In the genomic region with DNA sequence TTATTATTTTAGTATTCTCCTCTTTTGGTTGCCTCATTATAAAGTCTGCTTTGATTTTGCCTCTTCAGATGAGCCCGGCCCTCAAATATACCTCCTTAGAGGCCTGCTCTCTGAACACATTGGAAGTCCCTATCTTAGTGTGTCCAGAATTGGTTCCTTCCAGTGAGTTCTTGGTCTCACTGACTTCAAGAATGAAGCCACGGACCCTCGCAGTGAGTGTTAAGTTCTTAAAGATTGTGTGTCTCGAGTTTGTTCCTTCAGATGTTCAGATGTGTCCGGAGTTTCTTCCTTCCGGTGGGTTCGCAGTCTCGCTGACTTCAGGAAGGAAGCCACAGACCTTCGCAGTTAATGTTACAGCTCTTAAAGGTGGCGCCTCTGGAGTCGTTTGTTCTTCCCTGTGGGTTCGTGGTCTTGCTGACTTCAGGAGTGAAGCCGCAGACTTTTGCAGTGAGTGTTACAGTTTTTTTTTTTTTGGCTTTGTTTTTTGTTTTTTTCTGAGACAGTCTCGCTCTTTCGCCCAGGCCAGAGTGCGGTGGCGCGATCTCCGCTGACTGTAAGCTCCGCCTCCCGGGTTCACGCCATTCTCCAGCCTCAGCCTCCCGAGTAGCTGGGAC, we compare ENCODE assay signal across 13 cellular contexts. TPM values are rescaled to one million over a fixed set of nuclear protein-coding genes. Genes with fewer than 3 reads are reported as not detected.
A peak's percentile ranks its signal among the peaks of the same experiment; 100 is the strongest.
DNase-seq lines count a peak whose midpoint lies in the region; ATAC-seq and TF ChIP-seq lines count a peak whose summit lies in the region.
"Had no signal": no experiment of that assay in that cellular context is flagged by ENCODE, and none has a peak within 500 bp of the region (broad histone marks: within the 10 kb centered on the region; RNA-seq: fewer than 3 reads in every experiment).

No MANE protein-coding gene starts in this region.

- ATAC-seq in activated B cell treated with CpG ODN at 0.5 μM for 24 hours (ENCODE audit: low read depth) (no peak), left ventricle myocardium superior (no peak)
- ATAC-seq: left cardiac atrium had no signal

- TF ChIP-seq CTCF in activated B cell treated with CpG ODN at 0.5 μM for 24 hours (IDR thresholded peaks at IDR 0.05): no peak

- peaks cover 20% of the 10 kb centered on the region for H3K27me3 Mint-ChIP-seq in activated B cell treated with CpG ODN at 0.5 μM for 24 hours

- peak overlapping the region; percentile 80 for H3K4me3 Mint-ChIP-seq in activated B cell treated with CpG ODN at 0.5 μM for 24 hours

- intact Hi-C loops in activated B cell treated with CpG ODN at 0.5 μM for 24 hours (cut with micrococcal nuclease): no loop called here
- intact Hi-C loops in left ventricle myocardium superior (cut with micrococcal nuclease): no loop called here

- no peak overlapping the region for H3K27ac Mint-ChIP-seq in activated B cell treated with CpG ODN at 0.5 μM for 24 hours

- CTCF ChIA-PET in activated B cell treated with CpG ODN at 0.5 μM for 24 hours (lab: Charles Lee): interaction anchor here (1.1 kb wide), 1 partner anchor 38 kb away, joined by 3 read pairs; no protein-coding TSS in a partner anchor

- DNase-seq in CMK (ENCODE audit: low read depth): peak; percentile 20
- no peak for DNase-seq in activated B cell treated with CpG ODN at 0.5 μM for 24 hours
- DNase-seq in activated gamma-delta T cell treated with anti-CD3 and anti-CD28 coated beads, Interleukin-2, amount 50 U/mL, for 16 hours (ENCODE audit: low read depth): peak; percentile 25
- DNase-seq in stimulated activated CD4-positive, alpha-beta T cell treated with anti-CD3 and anti-CD28 coated beads, Interleukin-1b, Interleukin-23, amount 100 ng/mL, for 48 hours: peak; percentile 10
- DNase-seq in left ventricle myocardium superior: no peak
- no peak for DNase-seq in kidney glomerular epithelial cell (lab: John Stamatoyannopoulos, UW)
- DNase-seq in NCI-H2171 (lab: John Stamatoyannopoulos, UW): no peak
- DNase-seq in kidney tubule cell (ENCODE audit: low spot score): no peak
- DNase-seq: C1 segment of cervical spinal cord, left cardiac atrium, NCI-H187, uterus had no signal

- H3K4me1 Mint-ChIP-seq in activated B cell treated with CpG ODN at 0.5 μM for 24 hours: peaks cover 15% of the 10 kb centered on the region

- POLR2A ChIA-PET in activated B cell treated with CpG ODN at 0.5 μM for 24 hours (lab: Charles Lee): interaction anchor here (0.7 kb wide), 1 partner anchor 602 kb away, joined by 4 read pairs; no protein-coding TSS in a partner anchor

- no peaks in the 10 kb centered on the region for H3K9me3 Mint-ChIP-seq in activated B cell treated with CpG ODN at 0.5 μM for 24 hours

- H3K36me3 Mint-ChIP-seq in activated B cell treated with CpG ODN at 0.5 μM for 24 hours (ENCODE audit: low read depth): no peaks in the 10 kb centered on the region

RNA-seq across cellular contexts. Expression of a gene that starts 45.8 kb away (rescaled TPM):
- total RNA-seq in activated B cell treated with CpG ODN at 0.5 μM for 24 hours: not detected in 2 replicates
- total RNA-seq in left ventricle myocardium superior: 0.12 TPM
- total RNA-seq: osteoblast had no signal

RNA-seq across cellular contexts. Expression of a gene that starts 47.0 kb away (rescaled TPM):
- total RNA-seq in activated B cell treated with CpG ODN at 0.5 μM for 24 hours: 7.2 and 7.5 TPM in 2 replicates
- total RNA-seq in left ventricle myocardium superior: 7.0 TPM

Comparison
In these comparisons a context has a peak if more than half of its experiments do, and no peak if none do; other contexts are left out.
1. DNase-seq: peak in CMK (single experiment), activated gamma-delta T cell treated with anti-CD3 and anti-CD28 coated beads, Interleukin-2, amount 50 U/mL, for 16 hours (single experiment) and stimulated activated CD4-positive, alpha-beta T cell treated with anti-CD3 and anti-CD28 coated beads, Interleukin-1b, Interleukin-23, amount 100 ng/mL, for 48 hours (single experiment); none in activated B cell treated with CpG ODN at 0.5 μM for 24 hours (single experiment), left ventricle myocardium superior (single experiment), kidney glomerular epithelial cell (single experiment), NCI-H2171 (single experiment) and kidney tubule cell (single experiment).